ENCODE assay signal across 1 cellular context in the genomic region with DNA sequence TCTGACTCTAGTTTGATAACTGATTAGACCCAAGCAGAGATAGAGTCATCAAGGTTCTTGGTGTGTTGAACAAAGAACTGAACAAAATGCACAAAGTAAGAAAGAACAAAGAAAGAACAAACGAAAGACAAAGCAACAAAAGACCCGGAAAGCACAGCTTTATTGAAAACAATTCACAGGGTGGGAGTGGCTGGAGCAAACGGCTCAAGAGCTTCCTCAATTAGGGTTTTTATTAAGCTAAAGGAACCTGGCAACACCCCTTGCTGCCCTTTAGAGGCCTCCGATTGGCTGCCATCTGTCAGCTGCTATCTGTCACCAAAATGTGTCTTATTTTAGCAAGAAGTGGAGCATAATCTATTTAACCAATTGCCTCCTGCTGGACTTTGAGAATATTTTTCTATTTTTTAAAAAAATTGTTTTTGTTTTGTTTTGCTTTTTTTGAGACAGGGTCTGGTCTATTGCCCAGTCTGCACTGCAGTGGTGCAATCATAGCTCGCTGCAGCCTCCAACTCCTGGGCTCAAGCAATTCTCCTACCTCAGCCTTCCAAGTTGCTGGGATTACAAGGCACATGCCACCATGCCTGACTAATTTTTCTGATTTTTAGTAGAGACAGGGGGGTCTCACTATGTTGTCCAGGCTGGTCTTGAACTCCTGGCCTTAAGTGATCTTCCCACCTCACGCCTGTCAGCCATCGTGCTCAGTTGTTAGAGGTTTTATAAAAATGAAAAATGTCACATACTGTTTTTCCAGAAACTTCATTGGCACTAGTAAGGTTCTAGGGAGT.
TF ChIP-seq lines count a peak whose summit lies in the region.

No MANE protein-coding gene starts in this region.

TF ChIP-seq in GM23338, 12 proteins besides CTCF, POLR2A, EP300 and RAD21 (continued from another document):
- TF ChIP-seq, protein P1, sequence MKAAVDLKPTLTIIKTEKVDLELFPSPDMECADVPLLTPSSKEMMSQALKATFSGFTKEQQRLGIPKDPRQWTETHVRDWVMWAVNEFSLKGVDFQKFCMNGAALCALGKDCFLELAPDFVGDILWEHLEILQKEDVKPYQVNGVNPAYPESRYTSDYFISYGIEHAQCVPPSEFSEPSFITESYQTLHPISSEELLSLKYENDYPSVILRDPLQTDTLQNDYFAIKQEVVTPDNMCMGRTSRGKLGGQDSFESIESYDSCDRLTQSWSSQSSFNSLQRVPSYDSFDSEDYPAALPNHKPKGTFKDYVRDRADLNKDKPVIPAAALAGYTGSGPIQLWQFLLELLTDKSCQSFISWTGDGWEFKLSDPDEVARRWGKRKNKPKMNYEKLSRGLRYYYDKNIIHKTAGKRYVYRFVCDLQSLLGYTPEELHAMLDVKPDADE (IDR thresholded peaks at IDR 0.05): no peak
- TF ChIP-seq NANOG (IDR thresholded peaks at IDR 0.05; ENCODE audit: borderline replicate concordance) (no peak), ZNF331 (CRISPR knock-in tag; IDR thresholded peaks at IDR 0.05; ENCODE audit: low read depth) (no peak), EZH2 (IDR thresholded peaks at IDR 0.05; ENCODE audit: low read depth, unreplicated experiment) (no peak)
- TF ChIP-seq, protein P2, sequence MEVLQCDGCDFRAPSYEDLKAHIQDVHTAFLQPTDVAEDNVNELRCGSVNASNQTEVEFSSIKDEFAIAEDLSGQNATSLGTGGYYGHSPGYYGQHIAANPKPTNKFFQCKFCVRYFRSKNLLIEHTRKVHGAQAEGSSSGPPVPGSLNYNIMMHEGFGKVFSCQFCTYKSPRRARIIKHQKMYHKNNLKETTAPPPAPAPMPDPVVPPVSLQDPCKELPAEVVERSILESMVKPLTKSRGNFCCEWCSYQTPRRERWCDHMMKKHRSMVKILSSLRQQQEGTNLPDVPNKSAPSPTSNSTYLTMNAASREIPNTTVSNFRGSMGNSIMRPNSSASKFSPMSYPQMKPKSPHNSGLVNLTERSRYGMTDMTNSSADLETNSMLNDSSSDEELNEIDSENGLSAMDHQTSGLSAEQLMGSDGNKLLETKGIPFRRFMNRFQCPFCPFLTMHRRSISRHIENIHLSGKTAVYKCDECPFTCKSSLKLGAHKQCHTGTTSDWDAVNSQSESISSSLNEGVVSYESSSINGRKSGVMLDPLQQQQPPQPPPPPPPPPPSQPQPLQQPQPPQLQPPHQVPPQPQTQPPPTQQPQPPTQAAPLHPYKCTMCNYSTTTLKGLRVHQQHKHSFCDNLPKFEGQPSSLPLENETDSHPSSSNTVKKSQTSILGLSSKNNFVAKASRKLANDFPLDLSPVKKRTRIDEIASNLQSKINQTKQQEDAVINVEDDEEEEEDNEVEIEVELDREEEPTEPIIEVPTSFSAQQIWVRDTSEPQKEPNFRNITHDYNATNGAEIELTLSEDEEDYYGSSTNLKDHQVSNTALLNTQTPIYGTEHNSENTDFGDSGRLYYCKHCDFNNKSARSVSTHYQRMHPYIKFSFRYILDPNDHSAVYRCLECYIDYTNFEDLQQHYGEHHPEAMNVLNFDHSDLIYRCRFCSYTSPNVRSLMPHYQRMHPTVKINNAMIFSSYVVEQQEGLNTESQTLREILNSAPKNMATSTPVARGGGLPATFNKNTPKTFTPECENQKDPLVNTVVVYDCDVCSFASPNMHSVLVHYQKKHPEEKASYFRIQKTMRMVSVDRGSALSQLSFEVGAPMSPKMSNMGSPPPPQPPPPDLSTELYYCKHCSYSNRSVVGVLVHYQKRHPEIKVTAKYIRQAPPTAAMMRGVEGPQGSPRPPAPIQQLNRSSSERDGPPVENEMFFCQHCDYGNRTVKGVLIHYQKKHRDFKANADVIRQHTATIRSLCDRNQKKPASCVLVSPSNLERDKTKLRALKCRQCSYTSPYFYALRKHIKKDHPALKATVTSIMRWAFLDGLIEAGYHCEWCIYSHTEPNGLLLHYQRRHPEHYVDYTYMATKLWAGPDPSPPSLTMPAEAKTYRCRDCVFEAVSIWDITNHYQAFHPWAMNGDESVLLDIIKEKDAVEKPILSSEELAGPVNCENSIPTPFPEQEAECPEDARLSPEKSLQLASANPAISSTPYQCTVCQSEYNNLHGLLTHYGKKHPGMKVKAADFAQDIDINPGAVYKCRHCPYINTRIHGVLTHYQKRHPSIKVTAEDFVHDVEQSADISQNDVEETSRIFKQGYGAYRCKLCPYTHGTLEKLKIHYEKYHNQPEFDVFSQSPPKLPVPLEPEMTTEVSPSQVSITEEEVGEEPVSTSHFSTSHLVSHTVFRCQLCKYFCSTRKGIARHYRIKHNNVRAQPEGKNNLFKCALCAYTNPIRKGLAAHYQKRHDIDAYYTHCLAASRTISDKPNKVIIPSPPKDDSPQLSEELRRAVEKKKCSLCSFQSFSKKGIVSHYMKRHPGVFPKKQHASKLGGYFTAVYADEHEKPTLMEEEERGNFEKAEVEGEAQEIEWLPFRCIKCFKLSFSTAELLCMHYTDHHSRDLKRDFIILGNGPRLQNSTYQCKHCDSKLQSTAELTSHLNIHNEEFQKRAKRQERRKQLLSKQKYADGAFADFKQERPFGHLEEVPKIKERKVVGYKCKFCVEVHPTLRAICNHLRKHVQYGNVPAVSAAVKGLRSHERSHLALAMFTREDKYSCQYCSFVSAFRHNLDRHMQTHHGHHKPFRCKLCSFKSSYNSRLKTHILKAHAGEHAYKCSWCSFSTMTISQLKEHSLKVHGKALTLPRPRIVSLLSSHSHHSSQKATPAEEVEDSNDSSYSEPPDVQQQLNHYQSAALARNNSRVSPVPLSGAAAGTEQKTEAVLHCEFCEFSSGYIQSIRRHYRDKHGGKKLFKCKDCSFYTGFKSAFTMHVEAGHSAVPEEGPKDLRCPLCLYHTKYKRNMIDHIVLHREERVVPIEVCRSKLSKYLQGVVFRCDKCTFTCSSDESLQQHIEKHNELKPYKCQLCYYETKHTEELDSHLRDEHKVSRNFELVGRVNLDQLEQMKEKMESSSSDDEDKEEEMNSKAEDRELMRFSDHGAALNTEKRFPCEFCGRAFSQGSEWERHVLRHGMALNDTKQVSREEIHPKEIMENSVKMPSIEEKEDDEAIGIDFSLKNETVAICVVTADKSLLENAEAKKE (CRISPR knock-in tag; IDR thresholded peaks at IDR 0.05): no peak
- TF ChIP-seq, protein P3, sequence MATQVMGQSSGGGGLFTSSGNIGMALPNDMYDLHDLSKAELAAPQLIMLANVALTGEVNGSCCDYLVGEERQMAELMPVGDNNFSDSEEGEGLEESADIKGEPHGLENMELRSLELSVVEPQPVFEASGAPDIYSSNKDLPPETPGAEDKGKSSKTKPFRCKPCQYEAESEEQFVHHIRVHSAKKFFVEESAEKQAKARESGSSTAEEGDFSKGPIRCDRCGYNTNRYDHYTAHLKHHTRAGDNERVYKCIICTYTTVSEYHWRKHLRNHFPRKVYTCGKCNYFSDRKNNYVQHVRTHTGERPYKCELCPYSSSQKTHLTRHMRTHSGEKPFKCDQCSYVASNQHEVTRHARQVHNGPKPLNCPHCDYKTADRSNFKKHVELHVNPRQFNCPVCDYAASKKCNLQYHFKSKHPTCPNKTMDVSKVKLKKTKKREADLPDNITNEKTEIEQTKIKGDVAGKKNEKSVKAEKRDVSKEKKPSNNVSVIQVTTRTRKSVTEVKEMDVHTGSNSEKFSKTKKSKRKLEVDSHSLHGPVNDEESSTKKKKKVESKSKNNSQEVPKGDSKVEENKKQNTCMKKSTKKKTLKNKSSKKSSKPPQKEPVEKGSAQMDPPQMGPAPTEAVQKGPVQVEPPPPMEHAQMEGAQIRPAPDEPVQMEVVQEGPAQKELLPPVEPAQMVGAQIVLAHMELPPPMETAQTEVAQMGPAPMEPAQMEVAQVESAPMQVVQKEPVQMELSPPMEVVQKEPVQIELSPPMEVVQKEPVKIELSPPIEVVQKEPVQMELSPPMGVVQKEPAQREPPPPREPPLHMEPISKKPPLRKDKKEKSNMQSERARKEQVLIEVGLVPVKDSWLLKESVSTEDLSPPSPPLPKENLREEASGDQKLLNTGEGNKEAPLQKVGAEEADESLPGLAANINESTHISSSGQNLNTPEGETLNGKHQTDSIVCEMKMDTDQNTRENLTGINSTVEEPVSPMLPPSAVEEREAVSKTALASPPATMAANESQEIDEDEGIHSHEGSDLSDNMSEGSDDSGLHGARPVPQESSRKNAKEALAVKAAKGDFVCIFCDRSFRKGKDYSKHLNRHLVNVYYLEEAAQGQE (IDR thresholded peaks at IDR 0.05; ENCODE audit: unreplicated experiment): no peak
